Comparison of ENCODE assay signal across 1 cellular context in the genomic region with DNA sequence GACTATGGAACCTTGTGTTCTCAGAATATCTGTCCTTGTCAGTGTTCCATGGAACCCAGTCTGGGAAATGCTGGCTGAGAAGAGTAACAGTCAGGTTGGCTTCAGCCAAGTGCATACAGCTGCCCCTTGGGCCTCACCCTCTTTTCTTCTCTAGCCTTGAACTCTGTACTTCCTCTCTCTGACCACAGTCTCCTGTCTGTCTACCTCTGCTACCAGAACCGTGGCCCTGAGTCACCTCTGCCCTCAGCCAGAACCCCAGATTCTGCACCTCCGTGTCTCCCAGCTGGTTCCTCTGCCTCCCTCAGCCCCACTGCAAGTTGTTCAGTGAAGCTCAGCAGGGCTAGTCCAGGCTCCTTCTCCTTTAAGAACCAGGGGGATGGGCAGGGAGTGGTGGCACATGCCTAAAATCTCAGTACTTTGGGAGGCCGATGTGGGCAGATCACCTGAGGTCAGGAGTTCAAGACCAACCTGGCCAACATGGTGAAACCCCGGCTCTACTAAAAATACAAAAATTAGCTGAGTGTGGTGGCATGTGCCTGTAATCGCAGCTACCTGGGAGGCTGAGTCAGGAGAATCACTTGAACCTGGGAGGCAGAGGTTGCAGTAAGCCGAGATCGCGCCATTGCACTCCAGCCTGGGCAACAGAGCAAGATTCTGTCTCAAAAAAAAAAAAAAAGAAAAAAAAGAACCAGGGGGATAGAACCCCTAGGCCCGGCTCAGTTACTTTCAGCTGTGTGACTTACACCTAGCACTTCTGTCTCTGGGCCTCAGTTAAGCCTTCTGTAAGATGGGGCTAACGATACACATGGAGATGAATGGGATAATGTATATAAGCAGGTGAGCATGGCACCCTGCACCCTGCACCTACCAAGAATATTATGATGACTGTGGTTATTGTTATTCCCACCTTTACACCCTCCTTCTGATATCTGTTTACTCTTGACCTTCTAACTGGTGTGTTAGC.
A peak's percentile ranks its signal among the peaks of the same experiment; 100 is the strongest.
TF ChIP-seq lines count a peak whose summit lies in the region.

No MANE protein-coding gene starts in this region.

TF ChIP-seq in GM12878, 131 proteins besides CTCF, POLR2A, EP300 and RAD21 (continued from another document and continues in another):
- TF ChIP-seq SMAD5 (IDR thresholded peaks at IDR 0.05; ENCODE audit: low read depth), result no peak
- TF ChIP-seq CEBPZ (IDR thresholded peaks at IDR 0.05; ENCODE audit: low read depth, low read length), result no peak
- no peak for TF ChIP-seq RBBP5 (conservative IDR thresholded peaks at IDR 0.05)
- no peak for TF ChIP-seq RFX5 (IDR thresholded peaks at IDR 0.05; ENCODE audit: low read depth, low read length)
- TF ChIP-seq CHD4 (IDR thresholded peaks at IDR 0.05), result no peak
- no peak for TF ChIP-seq FOXK2 (IDR thresholded peaks at IDR 0.05)
- no peak for TF ChIP-seq SRF (IDR thresholded peaks at IDR 0.05; ENCODE audit: low read depth in 2 of 2, low read length in 2 of 2)
- TF ChIP-seq, protein P1, sequence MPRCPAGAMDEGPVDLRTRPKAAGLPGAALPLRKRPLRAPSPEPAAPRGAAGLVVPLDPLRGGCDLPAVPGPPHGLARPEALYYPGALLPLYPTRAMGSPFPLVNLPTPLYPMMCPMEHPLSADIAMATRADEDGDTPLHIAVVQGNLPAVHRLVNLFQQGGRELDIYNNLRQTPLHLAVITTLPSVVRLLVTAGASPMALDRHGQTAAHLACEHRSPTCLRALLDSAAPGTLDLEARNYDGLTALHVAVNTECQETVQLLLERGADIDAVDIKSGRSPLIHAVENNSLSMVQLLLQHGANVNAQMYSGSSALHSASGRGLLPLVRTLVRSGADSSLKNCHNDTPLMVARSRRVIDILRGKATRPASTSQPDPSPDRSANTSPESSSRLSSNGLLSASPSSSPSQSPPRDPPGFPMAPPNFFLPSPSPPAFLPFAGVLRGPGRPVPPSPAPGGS (IDR thresholded peaks at IDR 0.05; ENCODE audit: borderline replicate concordance, insufficient read depth, low read depth, low read length, poor library complexity, severe bottlenecking), result peak; percentile 24
- TF ChIP-seq GABPA (IDR thresholded peaks at IDR 0.05; ENCODE audit: low read depth), result no peak
- no peak for TF ChIP-seq RCOR1 (conservative IDR thresholded peaks at IDR 0.05; ENCODE audit: low read depth, low read length)
- TF ChIP-seq HDAC2 (IDR thresholded peaks at IDR 0.05), result no peak
- TF ChIP-seq SP1 (IDR thresholded peaks at IDR 0.05; ENCODE audit: low read depth, low read length), result no peak
- 0 out of 2 replicates have a peak, but pooled peaks have one; percentile 44 for TF ChIP-seq MLLT1 (IDR thresholded peaks at IDR 0.05)
- no peak for TF ChIP-seq CHD2 (IDR thresholded peaks at IDR 0.05; ENCODE audit: borderline replicate concordance, low read depth, low read length)
- TF ChIP-seq STAT3 (IDR thresholded peaks at IDR 0.05; ENCODE audit: low read depth, low read length), result no peak
- TF ChIP-seq, protein P2, sequence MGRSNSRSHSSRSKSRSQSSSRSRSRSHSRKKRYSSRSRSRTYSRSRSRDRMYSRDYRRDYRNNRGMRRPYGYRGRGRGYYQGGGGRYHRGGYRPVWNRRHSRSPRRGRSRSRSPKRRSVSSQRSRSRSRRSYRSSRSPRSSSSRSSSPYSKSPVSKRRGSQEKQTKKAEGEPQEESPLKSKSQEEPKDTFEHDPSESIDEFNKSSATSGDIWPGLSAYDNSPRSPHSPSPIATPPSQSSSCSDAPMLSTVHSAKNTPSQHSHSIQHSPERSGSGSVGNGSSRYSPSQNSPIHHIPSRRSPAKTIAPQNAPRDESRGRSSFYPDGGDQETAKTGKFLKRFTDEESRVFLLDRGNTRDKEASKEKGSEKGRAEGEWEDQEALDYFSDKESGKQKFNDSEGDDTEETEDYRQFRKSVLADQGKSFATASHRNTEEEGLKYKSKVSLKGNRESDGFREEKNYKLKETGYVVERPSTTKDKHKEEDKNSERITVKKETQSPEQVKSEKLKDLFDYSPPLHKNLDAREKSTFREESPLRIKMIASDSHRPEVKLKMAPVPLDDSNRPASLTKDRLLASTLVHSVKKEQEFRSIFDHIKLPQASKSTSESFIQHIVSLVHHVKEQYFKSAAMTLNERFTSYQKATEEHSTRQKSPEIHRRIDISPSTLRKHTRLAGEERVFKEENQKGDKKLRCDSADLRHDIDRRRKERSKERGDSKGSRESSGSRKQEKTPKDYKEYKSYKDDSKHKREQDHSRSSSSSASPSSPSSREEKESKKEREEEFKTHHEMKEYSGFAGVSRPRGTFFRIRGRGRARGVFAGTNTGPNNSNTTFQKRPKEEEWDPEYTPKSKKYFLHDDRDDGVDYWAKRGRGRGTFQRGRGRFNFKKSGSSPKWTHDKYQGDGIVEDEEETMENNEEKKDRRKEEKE (IDR thresholded peaks at IDR 0.05), result no peak
- no peak for TF ChIP-seq RELA (IDR thresholded peaks at IDR 0.05; ENCODE audit: borderline replicate concordance, partially characterized antibody)
- TF ChIP-seq, protein P3, sequence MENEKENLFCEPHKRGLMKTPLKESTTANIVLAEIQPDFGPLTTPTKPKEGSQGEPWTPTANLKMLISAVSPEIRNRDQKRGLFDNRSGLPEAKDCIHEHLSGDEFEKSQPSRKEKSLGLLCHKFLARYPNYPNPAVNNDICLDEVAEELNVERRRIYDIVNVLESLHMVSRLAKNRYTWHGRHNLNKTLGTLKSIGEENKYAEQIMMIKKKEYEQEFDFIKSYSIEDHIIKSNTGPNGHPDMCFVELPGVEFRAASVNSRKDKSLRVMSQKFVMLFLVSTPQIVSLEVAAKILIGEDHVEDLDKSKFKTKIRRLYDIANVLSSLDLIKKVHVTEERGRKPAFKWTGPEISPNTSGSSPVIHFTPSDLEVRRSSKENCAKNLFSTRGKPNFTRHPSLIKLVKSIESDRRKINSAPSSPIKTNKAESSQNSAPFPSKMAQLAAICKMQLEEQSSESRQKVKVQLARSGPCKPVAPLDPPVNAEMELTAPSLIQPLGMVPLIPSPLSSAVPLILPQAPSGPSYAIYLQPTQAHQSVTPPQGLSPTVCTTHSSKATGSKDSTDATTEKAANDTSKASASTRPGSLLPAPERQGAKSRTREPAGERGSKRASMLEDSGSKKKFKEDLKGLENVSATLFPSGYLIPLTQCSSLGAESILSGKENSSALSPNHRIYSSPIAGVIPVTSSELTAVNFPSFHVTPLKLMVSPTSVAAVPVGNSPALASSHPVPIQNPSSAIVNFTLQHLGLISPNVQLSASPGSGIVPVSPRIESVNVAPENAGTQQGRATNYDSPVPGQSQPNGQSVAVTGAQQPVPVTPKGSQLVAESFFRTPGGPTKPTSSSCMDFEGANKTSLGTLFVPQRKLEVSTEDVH (IDR thresholded peaks at IDR 0.05; ENCODE audit: low read depth, partially characterized antibody), result no peak
- TF ChIP-seq, protein P4, sequence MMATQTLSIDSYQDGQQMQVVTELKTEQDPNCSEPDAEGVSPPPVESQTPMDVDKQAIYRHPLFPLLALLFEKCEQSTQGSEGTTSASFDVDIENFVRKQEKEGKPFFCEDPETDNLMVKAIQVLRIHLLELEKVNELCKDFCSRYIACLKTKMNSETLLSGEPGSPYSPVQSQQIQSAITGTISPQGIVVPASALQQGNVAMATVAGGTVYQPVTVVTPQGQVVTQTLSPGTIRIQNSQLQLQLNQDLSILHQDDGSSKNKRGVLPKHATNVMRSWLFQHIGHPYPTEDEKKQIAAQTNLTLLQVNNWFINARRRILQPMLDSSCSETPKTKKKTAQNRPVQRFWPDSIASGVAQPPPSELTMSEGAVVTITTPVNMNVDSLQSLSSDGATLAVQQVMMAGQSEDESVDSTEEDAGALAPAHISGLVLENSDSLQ (IDR thresholded peaks at IDR 0.05), result no peak
- TF ChIP-seq SMAD1 (IDR thresholded peaks at IDR 0.05; ENCODE audit: low read depth, partially characterized antibody), result no peak
- no peak for TF ChIP-seq NBN (IDR thresholded peaks at IDR 0.05)
- TF ChIP-seq SUZ12 (IDR thresholded peaks at IDR 0.05; ENCODE audit: unreplicated experiment), result no peak
- TF ChIP-seq EGR1 (IDR thresholded peaks at IDR 0.05; ENCODE audit: borderline replicate concordance in 1 of 2, low read depth in 2 of 2, low read length in 2 of 2), result no peak
- no peak for TF ChIP-seq YBX1 (IDR thresholded peaks at IDR 0.05)
- no peak for TF ChIP-seq HCFC1 (IDR thresholded peaks at IDR 0.05; ENCODE audit: low read length)
- TF ChIP-seq LARP7 (IDR thresholded peaks at IDR 0.05), result peak; percentile 47; the same call in 1 of the 2 replicates
- no peak for TF ChIP-seq SIN3A (IDR thresholded peaks at IDR 0.05; ENCODE audit: low read depth, low read length)
- TF ChIP-seq NFYA (IDR thresholded peaks at IDR 0.05; ENCODE audit: borderline replicate concordance, low read depth, low read length), result no peak
- no peak for TF ChIP-seq ATF2 (IDR thresholded peaks at IDR 0.05; ENCODE audit: low read length)
- no peak for TF ChIP-seq ZNF274 (IDR thresholded peaks at IDR 0.05; ENCODE audit: insufficient read depth, insufficient read length)
- TF ChIP-seq MAX (IDR thresholded peaks at IDR 0.05; ENCODE audit: low read depth, low read length), result no peak
- no peak for TF ChIP-seq JUND (IDR thresholded peaks at IDR 0.05; ENCODE audit: low read depth, low read length)
- TF ChIP-seq TAF1 (IDR thresholded peaks at IDR 0.05; ENCODE audit: borderline replicate concordance, low read depth, low read length), result no peak
- TF ChIP-seq, protein P5, sequence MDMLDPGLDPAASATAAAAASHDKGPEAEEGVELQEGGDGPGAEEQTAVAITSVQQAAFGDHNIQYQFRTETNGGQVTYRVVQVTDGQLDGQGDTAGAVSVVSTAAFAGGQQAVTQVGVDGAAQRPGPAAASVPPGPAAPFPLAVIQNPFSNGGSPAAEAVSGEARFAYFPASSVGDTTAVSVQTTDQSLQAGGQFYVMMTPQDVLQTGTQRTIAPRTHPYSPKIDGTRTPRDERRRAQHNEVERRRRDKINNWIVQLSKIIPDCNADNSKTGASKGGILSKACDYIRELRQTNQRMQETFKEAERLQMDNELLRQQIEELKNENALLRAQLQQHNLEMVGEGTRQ (IDR thresholded peaks at IDR 0.05; ENCODE audit: borderline replicate concordance, low read depth, low read length), result no peak
- TF ChIP-seq EED (IDR thresholded peaks at IDR 0.05; ENCODE audit: low read depth), result no peak
- peak; percentile 50; the same call in 1 of the 2 replicates for TF ChIP-seq PAX5 (IDR thresholded peaks at IDR 0.05; ENCODE audit: borderline replicate concordance, low read depth, low read length)
- TF ChIP-seq POLR2AphosphoS5 (IDR thresholded peaks at IDR 0.05; ENCODE audit: low read length), result no peak
- TF ChIP-seq ASH2L (IDR thresholded peaks at IDR 0.05; ENCODE audit: borderline replicate concordance, low read depth), result no peak
- no peak for TF ChIP-seq PML (IDR thresholded peaks at IDR 0.05; ENCODE audit: low read length)
- no peak for TF ChIP-seq TCF7 (IDR thresholded peaks at IDR 0.05; ENCODE audit: borderline replicate concordance)
